21 cellular contexts compared by ENCODE assay signal in the genomic region with DNA sequence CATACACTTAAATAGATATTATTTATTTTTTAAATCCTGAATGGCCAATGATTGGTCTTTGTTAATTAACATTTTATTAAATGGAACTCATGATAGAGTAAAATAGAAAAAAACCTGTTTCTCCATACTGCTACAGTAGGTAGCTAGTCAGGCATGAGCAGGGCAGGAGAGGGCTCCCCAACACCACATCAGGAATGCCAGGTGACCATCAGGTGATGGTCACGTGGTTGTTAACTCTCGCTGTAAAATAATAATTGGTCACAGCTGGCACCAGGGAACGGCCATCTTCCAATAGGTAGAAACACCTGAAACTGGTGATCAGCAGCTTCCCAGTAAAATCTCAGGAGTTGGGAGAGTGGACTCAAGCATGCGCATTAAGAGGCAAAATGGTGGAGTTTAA.
DNase-seq lines count a peak whose midpoint lies in the region; ATAC-seq, FAIRE-seq and TF ChIP-seq lines count a peak whose summit lies in the region.
"Had no signal": no experiment of that assay in that cellular context is flagged by ENCODE, and none has a peak within 500 bp of the region (broad histone marks: within the 10 kb centered on the region; RNA-seq: fewer than 3 reads in every experiment).

No MANE protein-coding gene starts in this region.

- no peaks in the 10 kb centered on the region for H3K79me2 ChIP-seq in HepG2 (ENCODE audit: insufficient read depth, low read length)

- 18% methylated on average over 4 of the region's 4 CpGs for WGBS in HepG2 (ENCODE audit: low lambda C conversion rate)
- 86% methylated on average over 4 of the region's 4 CpGs for WGBS in right lobe of liver (ENCODE audit: insufficient coverage, low coverage, low lambda C conversion rate, missing lambda C conversion rate)

- H3K36me3 ChIP-seq in HepG2 (replicated peaks in 1 of 2; ENCODE audit: control insufficient read depth in 1 of 2, insufficient read depth in 2 of 2, low read length in 2 of 2) (no peaks in the 10 kb centered on the region), right lobe of liver (no peaks in the 10 kb centered on the region), bronchial epithelial cell (ENCODE audit: control insufficient read depth, insufficient read depth, low read length) (no peaks in the 10 kb centered on the region), ascending aorta (no peaks in the 10 kb centered on the region)
- H3K36me3 ChIP-seq: BLaER1 had no signal

- H3K27ac ChIP-seq in HepG2 (ENCODE audit: extremely low read length, insufficient read depth, low read length): no peak overlapping the region
- H3K27ac ChIP-seq in right lobe of liver: no peak overlapping the region
- H3K27ac ChIP-seq in ascending aorta: no peak overlapping the region
- H3K27ac ChIP-seq: BLaER1 had no signal

- H3K4me1 ChIP-seq in HepG2 (ENCODE audit: insufficient read depth, low read length) (no peaks in the 10 kb centered on the region), right lobe of liver (no peaks in the 10 kb centered on the region), ascending aorta (no peaks in the 10 kb centered on the region)
- H3K4me1 ChIP-seq: BLaER1 had no signal

- H3K9me3 ChIP-seq in HepG2 (ENCODE audit: low read length) (no peaks in the 10 kb centered on the region), right lobe of liver (no peaks in the 10 kb centered on the region), ascending aorta (peaks cover 0 to 3% of the 10 kb centered on the region in 2 donors)
- H3K9me3 ChIP-seq: BLaER1 had no signal

- CTCF ChIA-PET in HepG2 (lab: Yijun Ruan, JAX; ENCODE audit: low intra/inter-chr PET ratio, low total read pairs): no interaction called here

- no peak for FAIRE-seq in HepG2 (lab: Jason Lieb, UNC)
- no peak for FAIRE-seq in bronchial epithelial cell (lab: Jason Lieb, UNC)
- FAIRE-seq: GM12892, H54 had no signal

- TF ChIP-seq EP300 in HepG2 (IDR thresholded peaks at IDR 0.05; ENCODE audit: low read depth in 2 of 2, low read length in 2 of 2): no peak
- no peak for TF ChIP-seq EP300 in HepG2 (CRISPR knock-in tag; IDR thresholded peaks at IDR 0.05; ENCODE audit: borderline replicate concordance)

- POLR2A ChIA-PET in HepG2 (lab: Yijun Ruan, JAX): no interaction called here

- in situ Hi-C loops in HepG2 (cut with HindIII; ENCODE audit: extremely low pct_ligation_motif_present, low pct_unique_long_range_greater_than_20kb): no loop called here

- no peak overlapping the region for H2AFZ ChIP-seq in HepG2 (ENCODE audit: low read length)

- intact Hi-C loops in HepG2 (cut with micrococcal nuclease; ENCODE audit: unreplicated experiment): no loop called here
- intact Hi-C loops in right lobe of liver (cut with DNase I): no loop called here
- intact Hi-C loops in ascending aorta (cut with DNase I): no loop called here

- ATAC-seq in HepG2 (no peak), right lobe of liver (no peak)

- no peak for TF ChIP-seq RAD21 in HepG2 (CRISPR knock-in tag; IDR thresholded peaks at IDR 0.05)

- no peak for TF ChIP-seq POLR2A in HepG2 (IDR thresholded peaks at IDR 0.05; ENCODE audit: insufficient read depth in 1 of 2, low read depth in 2 of 2, low read length in 2 of 2)
- no peak for TF ChIP-seq POLR2A in right lobe of liver (IDR thresholded peaks at IDR 0.05)

- H4K20me1 ChIP-seq in HepG2 (ENCODE audit: insufficient read depth, low read length): no peaks in the 10 kb centered on the region
- H4K20me1 ChIP-seq: BLaER1 had no signal

- H3K27me3 ChIP-seq in HepG2 (ENCODE audit: control insufficient read depth in 1 of 2, insufficient read depth in 2 of 2, low read length in 2 of 2): no peaks in the 10 kb centered on the region
- no peaks in the 10 kb centered on the region for H3K27me3 ChIP-seq in right lobe of liver
- H3K27me3 ChIP-seq in bronchial epithelial cell (ENCODE audit: control insufficient read depth, insufficient read depth, low read length): no peaks in the 10 kb centered on the region
- H3K27me3 ChIP-seq in ascending aorta: no peaks in the 10 kb centered on the region
- H3K27me3 ChIP-seq: BLaER1 had no signal

- DNase-seq in HepG2 (ENCODE audit: low spot score) (no peak), right lobe of liver (no peak), LNCaP clone FGC (ENCODE audit: low read depth) (no peak), bronchial epithelial cell (ENCODE audit: low read depth) (no peak), ascending aorta (ENCODE audit: low spot score in 2 of 2) (no peak), SW 1271 (lab: John Stamatoyannopoulos, UW) (no peak), SKM-1 (lab: John Stamatoyannopoulos, UW; ENCODE audit: unreplicated experiment) (no peak)
- DNase-seq: CD4-positive, alpha-beta memory T cell; COR-L47; DND-41; HFFc6; IMR-90; NCI-H1092 treated with DMSO at 0.1 percent for 48 hours; NCI-H1436 treated with DMSO at 0.1 percent for 48 hours; NCI-H187 treated with DMSO at 0.1 percent for 48 hours; NCI-H2107; NCI-H524; SHP77 had no signal

- no peak overlapping the region for H3K9ac ChIP-seq in HepG2 (ENCODE audit: insufficient read depth, low read depth, low read length)
- H3K9ac ChIP-seq: BLaER1 had no signal

- BruUV-seq in HepG2 (replicated peaks; lab: Mats Ljungman, UMichigan): no TSS peak

- H3K4me2 ChIP-seq in HepG2 (ENCODE audit: low read depth, low read length): no peak overlapping the region
- H3K4me2 ChIP-seq: BLaER1 had no signal

- no peak overlapping the region for H3K4me3 ChIP-seq in HepG2 (replicated peaks in 1 of 3; ENCODE audit: insufficient read depth in 1 of 3, low read depth in 2 of 3, low read length in 3 of 3)
- no peak overlapping the region for H3K4me3 ChIP-seq in right lobe of liver
- no peak overlapping the region for H3K4me3 ChIP-seq in LNCaP clone FGC (ENCODE audit: low read depth, low read length)
- H3K4me3 ChIP-seq in bronchial epithelial cell (ENCODE audit: low read depth, low read length): no peak overlapping the region
- H3K4me3 ChIP-seq in ascending aorta: no peak overlapping the region
- H3K4me3 ChIP-seq: BLaER1 had no signal

- TF ChIP-seq CTCF in HepG2 (CRISPR knock-in tag; IDR thresholded peaks at IDR 0.05) (no peak), right lobe of liver (IDR thresholded peaks at IDR 0.05) (no peak), LNCaP clone FGC (IDR thresholded peaks at IDR 0.05; ENCODE audit: control insufficient read depth, extremely low read depth, insufficient read depth) (0 out of 2 replicates have a peak, but pooled peaks have one; percentile 14), bronchial epithelial cell (IDR thresholded peaks at IDR 0.05; ENCODE audit: insufficient read depth, low read length, severe bottlenecking) (peak; percentile 1), ascending aorta (IDR thresholded peaks at IDR 0.05) (no peak)

TF ChIP-seq in HepG2, 621 proteins besides CTCF, POLR2A, EP300 and RAD21:
- TF ChIP-seq, protein P1, sequence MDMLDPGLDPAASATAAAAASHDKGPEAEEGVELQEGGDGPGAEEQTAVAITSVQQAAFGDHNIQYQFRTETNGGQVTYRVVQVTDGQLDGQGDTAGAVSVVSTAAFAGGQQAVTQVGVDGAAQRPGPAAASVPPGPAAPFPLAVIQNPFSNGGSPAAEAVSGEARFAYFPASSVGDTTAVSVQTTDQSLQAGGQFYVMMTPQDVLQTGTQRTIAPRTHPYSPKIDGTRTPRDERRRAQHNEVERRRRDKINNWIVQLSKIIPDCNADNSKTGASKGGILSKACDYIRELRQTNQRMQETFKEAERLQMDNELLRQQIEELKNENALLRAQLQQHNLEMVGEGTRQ (IDR thresholded peaks at IDR 0.05; ENCODE audit: low read depth, low read length): peak; percentile 67; the same call in 1 of the 2 replicates
- TF ChIP-seq, protein P1 (CRISPR knock-in tag; IDR thresholded peaks at IDR 0.05; ENCODE audit: borderline replicate concordance): no peak
- TF ChIP-seq, protein P2, sequence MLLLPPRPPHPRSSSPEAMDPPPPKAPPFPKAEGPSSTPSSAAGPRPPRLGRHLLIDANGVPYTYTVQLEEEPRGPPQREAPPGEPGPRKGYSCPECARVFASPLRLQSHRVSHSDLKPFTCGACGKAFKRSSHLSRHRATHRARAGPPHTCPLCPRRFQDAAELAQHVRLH (CRISPR knock-in tag; IDR thresholded peaks at IDR 0.05; ENCODE audit: borderline replicate concordance, low read depth): no peak
- peak; percentile 44; the same call in 1 of the 2 replicates for TF ChIP-seq RAD51 (IDR thresholded peaks at IDR 0.05; ENCODE audit: borderline replicate concordance)
- TF ChIP-seq, protein P3, sequence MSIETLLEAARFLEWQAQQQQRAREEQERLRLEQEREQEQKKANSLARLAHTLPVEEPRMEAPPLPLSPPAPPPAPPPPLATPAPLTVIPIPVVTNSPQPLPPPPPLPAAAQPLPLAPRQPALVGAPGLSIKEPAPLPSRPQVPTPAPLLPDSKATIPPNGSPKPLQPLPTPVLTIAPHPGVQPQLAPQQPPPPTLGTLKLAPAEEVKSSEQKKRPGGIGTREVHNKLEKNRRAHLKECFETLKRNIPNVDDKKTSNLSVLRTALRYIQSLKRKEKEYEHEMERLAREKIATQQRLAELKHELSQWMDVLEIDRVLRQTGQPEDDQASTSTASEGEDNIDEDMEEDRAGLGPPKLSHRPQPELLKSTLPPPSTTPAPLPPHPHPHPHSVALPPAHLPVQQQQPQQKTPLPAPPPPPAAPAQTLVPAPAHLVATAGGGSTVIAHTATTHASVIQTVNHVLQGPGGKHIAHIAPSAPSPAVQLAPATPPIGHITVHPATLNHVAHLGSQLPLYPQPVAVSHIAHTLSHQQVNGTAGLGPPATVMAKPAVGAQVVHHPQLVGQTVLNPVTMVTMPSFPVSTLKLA (IDR thresholded peaks at IDR 0.05): no peak

Comparison
In these comparisons a context has a peak if more than half of its experiments do, and no peak if none do; other contexts are left out.
1. CTCF ChIP-seq: peak in LNCaP clone FGC (single experiment) and bronchial epithelial cell (single experiment); none in HepG2 (single experiment), right lobe of liver (0 of 4) and ascending aorta (0 of 3).